In the genomic region with DNA sequence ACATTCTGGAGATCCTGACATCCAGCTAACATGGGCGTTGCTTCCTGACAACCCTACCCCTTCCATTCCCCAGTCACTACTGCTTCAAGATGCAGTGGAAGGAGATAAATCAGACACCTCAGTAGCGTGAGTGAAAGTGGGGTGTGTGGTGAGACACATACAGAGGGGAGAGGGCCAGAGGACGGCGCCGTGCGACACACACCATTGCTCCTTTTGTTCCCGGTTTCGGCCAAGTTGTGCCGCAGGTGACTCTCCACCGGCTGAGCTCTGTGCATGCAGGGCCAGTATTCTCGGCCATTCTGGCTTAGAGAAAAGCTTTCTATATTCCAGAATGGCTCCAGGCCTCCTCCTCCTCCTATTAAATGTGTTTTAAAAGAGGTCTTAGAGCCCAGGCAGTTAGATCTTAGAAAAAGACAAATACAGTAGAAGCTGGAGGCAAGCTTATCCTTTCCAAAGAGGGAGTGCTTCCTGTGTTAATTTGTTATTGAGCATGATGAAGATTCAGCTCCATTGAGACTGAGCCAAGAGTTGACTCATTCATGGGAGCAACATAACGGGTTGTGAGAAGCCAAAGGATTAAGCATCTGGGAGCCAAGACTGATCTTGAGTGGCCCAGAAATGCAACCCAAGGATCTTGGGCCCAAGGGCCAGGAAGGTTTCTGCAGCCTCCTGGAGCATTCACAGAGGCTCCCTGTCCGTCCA, we compare ENCODE assay signal across 14 cellular contexts. TPM values are rescaled to one million over a fixed set of nuclear protein-coding genes. Genes with fewer than 3 reads are reported as not detected.
DNase-seq lines count a peak whose midpoint lies in the region; FAIRE-seq and TF ChIP-seq lines count a peak whose summit lies in the region.
"Had no signal": no experiment of that assay in that cellular context is flagged by ENCODE, and none has a peak within 500 bp of the region (broad histone marks: within the 10 kb centered on the region; RNA-seq: fewer than 3 reads in every experiment).

No MANE protein-coding gene starts in this region.

- no peaks in the 10 kb centered on the region for H4K20me1 ChIP-seq in astrocyte (ENCODE audit: insufficient read depth, low read length)

- H3K27me3 ChIP-seq in astrocyte (ENCODE audit: insufficient read depth, low read length) = peaks cover 6% of the 10 kb centered on the region
- no peaks in the 10 kb centered on the region for H3K27me3 ChIP-seq in prostate gland (replicated peaks; ENCODE audit: insufficient read depth)
- H3K27me3 ChIP-seq: tibial nerve had no signal

- no peak overlapping the region for H2AFZ ChIP-seq in astrocyte (ENCODE audit: low read depth, low read length)

- intact Hi-C loops in prostate gland (cut with DNase I) (no loop called here), CD14-positive monocyte (cut with micrococcal nuclease) (no loop called here)

- no peak for FAIRE-seq in astrocyte (lab: Jason Lieb, UNC)

- H3K27me3 Mint-ChIP-seq in astrocyte (ENCODE audit: low read depth, unreplicated experiment) (peaks cover 15% of the 10 kb centered on the region), nephron progenitor cell (ENCODE audit: low read depth, poor library complexity) (no peaks in the 10 kb centered on the region), CD14-positive monocyte (ENCODE audit: low read depth in 3 of 3) (peaks cover 0 to 1% (median 0%) of the 10 kb centered on the region in 3 donors)
- H3K27me3 Mint-ChIP-seq: natural killer cell treated with Interleukin-12 subunit alpha and Interleukin-12 subunit beta and Interleukin-15 and Interleukin-18, amount 100 ng/mL, for 72 hours had no signal

- H3K27ac Mint-ChIP-seq in astrocyte (ENCODE audit: unreplicated experiment) = no peak overlapping the region
- H3K27ac Mint-ChIP-seq in nephron progenitor cell = no peak overlapping the region
- H3K27ac Mint-ChIP-seq in CD14-positive monocyte = no peak overlapping the region
- H3K27ac Mint-ChIP-seq: CD8-positive, alpha-beta memory T cell; IgD-negative memory B cell; natural killer cell treated with Interleukin-12 subunit alpha and Interleukin-12 subunit beta and Interleukin-15 and Interleukin-18, amount 100 ng/mL, for 72 hours had no signal

- H3K9me3 ChIP-seq in HEK293 (ENCODE audit: control insufficient read depth, insufficient read depth, low read depth, low read length) (no peaks in the 10 kb centered on the region), astrocyte (ENCODE audit: insufficient read depth, low read depth, low read length) (no peaks in the 10 kb centered on the region), prostate gland (no peaks in the 10 kb centered on the region)
- H3K9me3 ChIP-seq: tibial nerve had no signal

- no peak overlapping the region for H3K4me2 ChIP-seq in astrocyte (ENCODE audit: low read length)

- no peak overlapping the region for H3K4me3 Mint-ChIP-seq in astrocyte (ENCODE audit: unreplicated experiment)
- H3K4me3 Mint-ChIP-seq in nephron progenitor cell = no peak overlapping the region
- no peak overlapping the region for H3K4me3 Mint-ChIP-seq in CD14-positive monocyte
- H3K4me3 Mint-ChIP-seq: CD8-positive, alpha-beta memory T cell; IgD-negative memory B cell; natural killer cell treated with Interleukin-12 subunit alpha and Interleukin-12 subunit beta and Interleukin-15 and Interleukin-18, amount 100 ng/mL, for 72 hours had no signal

- CTCF ChIA-PET in HEK293 (lab: Yijun Ruan, JAX) = no interaction called here

- H3K4me1 ChIP-seq in HEK293 (ENCODE audit: control insufficient read depth, insufficient read depth, low read length) = no peaks in the 10 kb centered on the region
- H3K4me1 ChIP-seq in astrocyte (ENCODE audit: insufficient read depth, low read length) = no peaks in the 10 kb centered on the region
- no peaks in the 10 kb centered on the region for H3K4me1 ChIP-seq in prostate gland (replicated peaks)

- 64% methylated on average over 13 of the region's 13 CpGs for WGBS in prostate gland

- peak; percentile 54 for DNase-seq in astrocyte (ENCODE audit: low read depth)
- peak; percentile 62 to 75 for DNase-seq in foreskin fibroblast
- DNase-seq in retinal pigment epithelial cell (ENCODE audit: low read depth) = peak; percentile 24
- no peak for DNase-seq in nephron progenitor cell
- DNase-seq in stimulated activated CD4-positive, alpha-beta T cell treated with anti-CD3 and anti-CD28 coated beads, Interleukin-4, amount 100 ng/mL, for 4 hours = no peak
- DNase-seq in prostate gland (ENCODE audit: low spot score) = no peak
- no peak for DNase-seq in CD14-positive monocyte (ENCODE audit: low spot score)
- DNase-seq: activated T-cell treated with anti-CD3 and anti-CD28 coated beads, Interleukin-2, amount 50 U/mL, for 1 hour; CD8-positive, alpha-beta memory T cell; NCI-H82 had no signal

- TF ChIP-seq CTCF in HEK293 (tag by site-specific recombination; IDR thresholded peaks at IDR 0.05) = no peak
- no peak for TF ChIP-seq CTCF in astrocyte (IDR thresholded peaks at IDR 0.05; ENCODE audit: insufficient read depth, low read depth, low read length)
- TF ChIP-seq CTCF in foreskin fibroblast (IDR thresholded peaks at IDR 0.05; ENCODE audit: low read depth, low read length) = no peak
- no peak for TF ChIP-seq CTCF in retinal pigment epithelial cell (conservative IDR thresholded peaks at IDR 0.05; ENCODE audit: low read depth, low read length)
- no peak for TF ChIP-seq CTCF in nephron progenitor cell (IDR thresholded peaks at IDR 0.05)
- TF ChIP-seq CTCF in prostate gland (IDR thresholded peaks at IDR 0.05) = no peak
- no peak for TF ChIP-seq CTCF in CD14-positive monocyte (IDR thresholded peaks at IDR 0.05)

- POLR2A ChIA-PET in HEK293 (lab: Yijun Ruan, JAX) = no interaction called here

- peaks cover 4% of the 10 kb centered on the region for H3K9me3 Mint-ChIP-seq in astrocyte (ENCODE audit: unreplicated experiment)
- peaks cover 3% of the 10 kb centered on the region for H3K9me3 Mint-ChIP-seq in nephron progenitor cell
- no peaks in the 10 kb centered on the region for H3K9me3 Mint-ChIP-seq in CD14-positive monocyte
- H3K9me3 Mint-ChIP-seq: CD8-positive, alpha-beta memory T cell; IgD-negative memory B cell; natural killer cell treated with Interleukin-12 subunit alpha and Interleukin-12 subunit beta and Interleukin-15 and Interleukin-18, amount 100 ng/mL, for 72 hours had no signal

- TF ChIP-seq POLR2A in prostate gland (IDR thresholded peaks at IDR 0.05) = no peak

- no peak overlapping the region for H3K9ac ChIP-seq in astrocyte (ENCODE audit: low read length)

- no peak overlapping the region for H3K27ac ChIP-seq in HEK293 (ENCODE audit: extremely low read depth, low read depth, low read length)
- no peak overlapping the region for H3K27ac ChIP-seq in astrocyte (ENCODE audit: low read depth, low read length)
- H3K27ac ChIP-seq in prostate gland = no peak overlapping the region

- H3K36me3 ChIP-seq in HEK293 (ENCODE audit: control insufficient read depth in 2 of 2, insufficient read depth in 1 of 2, low read length in 2 of 2) = peaks cover 7 to 31% of the 10 kb centered on the region in 2 experiments; a peak in 2 of 3 replicates
- H3K36me3 ChIP-seq in astrocyte (ENCODE audit: insufficient read depth, low read length) = no peaks in the 10 kb centered on the region
- no peaks in the 10 kb centered on the region for H3K36me3 ChIP-seq in prostate gland

- no peaks in the 10 kb centered on the region for H3K79me2 ChIP-seq in astrocyte (ENCODE audit: insufficient read depth, low read length)

- no peak overlapping the region for H3K4me3 ChIP-seq in HEK293 (ENCODE audit: low read depth, low read length)
- no peak overlapping the region for H3K4me3 ChIP-seq in astrocyte (ENCODE audit: insufficient read depth, low read depth, low read length)
- H3K4me3 ChIP-seq in foreskin fibroblast (ENCODE audit: low read depth in 1 of 2, low read length in 2 of 2) = no peak overlapping the region
- H3K4me3 ChIP-seq in retinal pigment epithelial cell (ENCODE audit: low read length) = no peak overlapping the region
- H3K4me3 ChIP-seq in prostate gland = no peak overlapping the region
- H3K4me3 ChIP-seq: tibial nerve had no signal

- H3K36me3 Mint-ChIP-seq in astrocyte (ENCODE audit: low read depth, unreplicated experiment) (peaks cover 12% of the 10 kb centered on the region), nephron progenitor cell (ENCODE audit: low read depth) (peaks cover 44% of the 10 kb centered on the region), CD14-positive monocyte (no peaks in the 10 kb centered on the region)
- H3K36me3 Mint-ChIP-seq: CD8-positive, alpha-beta memory T cell; natural killer cell treated with Interleukin-12 subunit alpha and Interleukin-12 subunit beta and Interleukin-15 and Interleukin-18, amount 100 ng/mL, for 72 hours had no signal

- H3K4me1 Mint-ChIP-seq in astrocyte (ENCODE audit: low read depth, unreplicated experiment) (no peaks in the 10 kb centered on the region), nephron progenitor cell (no peaks in the 10 kb centered on the region), CD14-positive monocyte (no peaks in the 10 kb centered on the region)
- H3K4me1 Mint-ChIP-seq: CD8-positive, alpha-beta memory T cell; IgD-negative memory B cell had no signal

TF ChIP-seq in HEK293, 187 proteins besides CTCF, POLR2A, EP300 and RAD21:
- no peak for TF ChIP-seq ZNF837 (tag by site-specific recombination; IDR thresholded peaks at IDR 0.05)
- TF ChIP-seq OSR2 (tag by site-specific recombination; IDR thresholded peaks at IDR 0.05) = peak; percentile 44; the same call in 1 of the 2 replicates
- peak; percentile 80; the same call in 1 of the 2 replicates for TF ChIP-seq ZNF394 (tag by site-specific recombination; IDR thresholded peaks at IDR 0.05; ENCODE audit: borderline replicate concordance)

RNA-seq across cellular contexts. Expression of gene PDE9A, which starts 42.1 kb away (rescaled TPM):
- total RNA-seq in astrocyte = 6.2 and 7.8 TPM in 2 replicates
- 10 to 100 TPM; 80.0 to 93.6 TPM for total RNA-seq in prostate gland
- under 1 TPM in 1 of 2 donors, not detected in 1; 0.05 TPM for polyA plus RNA-seq in CD14-positive monocyte
- polyA plus RNA-seq: IgD-negative memory B cell had no signal

Comparison
In these comparisons a context has a peak if more than half of its experiments do, and no peak if none do; other contexts are left out.
1. DNase-seq: peak in astrocyte (single experiment), foreskin fibroblast (2 of 2) and retinal pigment epithelial cell (single experiment); none in nephron progenitor cell (single experiment), stimulated activated CD4-positive, alpha-beta T cell treated with anti-CD3 and anti-CD28 coated beads, Interleukin-4, amount 100 ng/mL, for 4 hours (0 of 2), prostate gland (single experiment) and CD14-positive monocyte (single experiment).